9 cellular contexts compared by ENCODE assay signal in genomic region chr10:89332718-89333281, GRCh38. TPM values are rescaled to one million over a fixed set of nuclear protein-coding genes. Genes with fewer than 3 reads are reported as not detected.
A peak's percentile ranks its signal among the peaks of the same experiment; 100 is the strongest.
DNase-seq lines count a peak whose midpoint lies in the region; ATAC-seq and TF ChIP-seq lines count a peak whose summit lies in the region.
"Had no signal": no experiment of that assay in that cellular context is flagged by ENCODE, and none has a peak within 500 bp of the region (broad histone marks: within the 10 kb centered on the region; RNA-seq: fewer than 3 reads in every experiment).

No MANE protein-coding gene starts in this region.

- peak; percentile 24 for ATAC-seq in GM18519 (IDR thresholded peaks at IDR 0.05; ENCODE audit: low FRiP score, unreplicated experiment)

- H3K4me1 Mint-ChIP-seq in MCF 10A (ENCODE audit: insufficient read depth, unreplicated experiment) = peaks cover 37% of the 10 kb centered on the region

- CTCF ChIA-PET in MCF 10A (lab: Yijun Ruan, JAX) = interaction anchor here (0.6 to 1.0 kb wide), 3 partner anchors 29 to 60 kb away, joined by 3 to 4 read pairs (median 3); no protein-coding TSS in a partner anchor

- H3K9me3 Mint-ChIP-seq in MCF 10A (ENCODE audit: unreplicated experiment) = no peaks in the 10 kb centered on the region

- no peaks in the 10 kb centered on the region for H3K36me3 Mint-ChIP-seq in MCF 10A (ENCODE audit: insufficient read depth, unreplicated experiment)

- POLR2A ChIA-PET in MCF 10A (lab: Yijun Ruan, JAX) = interaction anchor here (1.0 to 1.4 kb wide), 3 partner anchors 19 to 59 kb away, joined by 3 to 4 read pairs (median 3); partner anchors contain the start of gene IFIT1

- H3K9me3 ChIP-seq in HUES6 (ENCODE audit: control insufficient read depth, insufficient read depth, low read depth, low read length) (no peaks in the 10 kb centered on the region), mucosa of stomach (ENCODE audit: control insufficient read depth, low read length) (no peaks in the 10 kb centered on the region)

- no peaks in the 10 kb centered on the region for H3K36me3 ChIP-seq in HUES6 (ENCODE audit: control insufficient read depth, insufficient read depth, low read length)
- H3K36me3 ChIP-seq in mucosa of stomach (ENCODE audit: control insufficient read depth, insufficient read depth, low read length) = no peaks in the 10 kb centered on the region

- intact Hi-C loops in MCF 10A (cut with micrococcal nuclease) = no loop called here

- DNase-seq in MCF 10A (ENCODE audit: unreplicated experiment) (peak; percentile 13), dermis blood vessel endothelial cell (no peak), UCSD-AML1 (lab: John Stamatoyannopoulos, UW; ENCODE audit: unreplicated experiment) (no peak), SW 1271 (lab: John Stamatoyannopoulos, UW) (no peak), SKM-1 (lab: John Stamatoyannopoulos, UW; ENCODE audit: unreplicated experiment) (no peak)

- H3K27me3 ChIP-seq in HUES6 (ENCODE audit: control insufficient read depth, insufficient read depth, low read length) (no peaks in the 10 kb centered on the region), mucosa of stomach (ENCODE audit: control insufficient read depth, insufficient read depth, low read length) (no peaks in the 10 kb centered on the region)

- TF ChIP-seq CTCF in MCF 10A (IDR thresholded peaks at IDR 0.05; ENCODE audit: unreplicated experiment) = no peak

- peak overlapping the region; percentile 66 for H3K27ac Mint-ChIP-seq in MCF 10A (ENCODE audit: low read depth, unreplicated experiment)

- H3K4me3 Mint-ChIP-seq in MCF 10A (ENCODE audit: unreplicated experiment) = peak overlapping the region; percentile 54

- no peaks in the 10 kb centered on the region for H3K27me3 Mint-ChIP-seq in MCF 10A (ENCODE audit: insufficient read depth, unreplicated experiment)

- peak overlapping the region; percentile 3; the same call in 1 of the 2 replicates for H3K27ac ChIP-seq in HUES6 (ENCODE audit: low read depth, low read length)

- H3K4me3 ChIP-seq in HUES6 (ENCODE audit: low read depth, low read length) = no peak overlapping the region
- H3K4me3 ChIP-seq in mucosa of stomach (ENCODE audit: low read length) = peak overlapping the region; percentile 29

- H3K4me1 ChIP-seq in HUES6 (ENCODE audit: control insufficient read depth, insufficient read depth, low read length) = peaks cover 44% of the 10 kb centered on the region
- H3K4me1 ChIP-seq in mucosa of stomach (ENCODE audit: control insufficient read depth, insufficient read depth, low read length) = peaks cover 13% of the 10 kb centered on the region

- no TSS peak for BruUV-seq in MCF 10A (replicated peaks; lab: Mats Ljungman, UMichigan)

- no peak overlapping the region for H3K9ac ChIP-seq in HUES6 (ENCODE audit: low read length)
- H3K9ac ChIP-seq in mucosa of stomach (ENCODE audit: low read length) = peak overlapping the region; percentile 19

RNA-seq across cellular contexts. Expression of gene IFIT3, which starts 5.0 kb away (rescaled TPM):
- total RNA-seq in MCF 10A (2022) (1.4 and 3.6 TPM in 2 replicates), dermis blood vessel endothelial cell (14.1 and 14.3 TPM in 2 replicates)

RNA-seq across cellular contexts. Expression of gene IFIT2, which starts 31.0 kb away (rescaled TPM):
- 0.58 and 1.3 TPM in 2 replicates for total RNA-seq in MCF 10A (2022)
- total RNA-seq in dermis blood vessel endothelial cell = 9.6 and 23.7 TPM in 2 replicates

RNA-seq across cellular contexts. Expression of gene IFIT1B, which starts 45.1 kb away (rescaled TPM):
- total RNA-seq in MCF 10A (2022) = not detected in 2 replicates
- not detected in 2 replicates for total RNA-seq in dermis blood vessel endothelial cell
- total RNA-seq: RPMI7951 had no signal

RNA-seq across cellular contexts. Expression of gene IFIT1, which starts 59.6 kb away (rescaled TPM):
- 0.17 and 0.26 TPM in 2 replicates for total RNA-seq in MCF 10A (2022)
- total RNA-seq in dermis blood vessel endothelial cell = 2.2 and 2.6 TPM in 2 replicates
